24 cellular contexts compared by ENCODE assay signal in genomic region chr9:115633099-115633498, GRCh38.
A peak's percentile ranks its signal among the peaks of the same experiment; 100 is the strongest.
DNase-seq lines count a peak whose midpoint lies in the region; ATAC-seq, FAIRE-seq and TF ChIP-seq lines count a peak whose summit lies in the region.
"Had no signal": no experiment of that assay in that cellular context is flagged by ENCODE, and none has a peak within 500 bp of the region (broad histone marks: within the 10 kb centered on the region; RNA-seq: fewer than 3 reads in every experiment).

No MANE protein-coding gene starts in this region.

- TF ChIP-seq POLR2A in H54 (IDR thresholded peaks at IDR 0.05; ENCODE audit: low read depth, low read length) (no peak), uterus (IDR thresholded peaks at IDR 0.05) (no peak)

- no peaks in the 10 kb centered on the region for H3K36me3 ChIP-seq in uterus
- H3K36me3 ChIP-seq: BE2C, ovary had no signal

- TF ChIP-seq CTCF in foreskin keratinocyte (conservative IDR thresholded peaks at IDR 0.05) (no peak), uterus (IDR thresholded peaks at IDR 0.05) (no peak)

- ATAC-seq in foreskin keratinocyte (no peak), esophagus mucosa (no peak), GM21529 (IDR thresholded peaks at IDR 0.05; ENCODE audit: unreplicated experiment) (no peak), HG02938 (IDR thresholded peaks at IDR 0.05; ENCODE audit: unreplicated experiment) (no peak), GM18868 (IDR thresholded peaks at IDR 0.05; ENCODE audit: unreplicated experiment) (no peak)
- ATAC-seq: activated T-cell treated with anti-CD3 and anti-CD28 coated beads, Interleukin-2, amount 50 U/mL, for 4 hours; naive thymus-derived CD4-positive, alpha-beta T cell had no signal

- no peak overlapping the region for H3K4me3 ChIP-seq in uterus
- H3K4me3 ChIP-seq: ovary had no signal

- H3K27me3 ChIP-seq in foreskin keratinocyte, result no peaks in the 10 kb centered on the region
- H3K27me3 ChIP-seq in uterus, result no peaks in the 10 kb centered on the region
- H3K27me3 ChIP-seq: BE2C, ovary had no signal

- peak; percentile 33 for FAIRE-seq in H54 (lab: Jason Lieb, UNC)
- FAIRE-seq: frontal cortex had no signal

- no peaks in the 10 kb centered on the region for H3K9me3 ChIP-seq in uterus
- H3K9me3 ChIP-seq: BE2C, ovary had no signal

- H3K4me1 ChIP-seq in foreskin keratinocyte (peaks cover 9% of the 10 kb centered on the region), uterus (no peaks in the 10 kb centered on the region)
- H3K4me1 ChIP-seq: BE2C had no signal

- DNase-seq in H54 (ENCODE audit: insufficient read length, low spot score) (no peak), astrocyte of the hippocampus (ENCODE audit: low read depth, low spot score) (peak; percentile 93), foreskin keratinocyte (peak; percentile 53 to 79), uterus (no peak)
- DNase-seq: activated CD4-positive, alpha-beta T cell treated with anti-CD3 and anti-CD28 coated beads for 1 hour; activated CD8-positive, alpha-beta memory T cell treated with anti-CD3 and anti-CD28 coated beads for 24 hours; activated naive CD4-positive, alpha-beta T cell treated with Interleukin-2 at 50 U/mL for 16 hours; activated T-cell treated with anti-CD3 and anti-CD28 coated beads, Interleukin-2, amount 50 U/mL, for 4 hours; anterior cingulate cortex; BE2C; COR-L47; cortex of kidney; DND-41; mesendoderm; naive thymus-derived CD4-positive, alpha-beta T cell; NCI-H1417; NCI-H526; ovary; SW 1271 had no signal

- intact Hi-C loops in uterus (cut with DNase I; ENCODE audit: low total_unique reads), result no loop called here

- H3K27ac ChIP-seq in foreskin keratinocyte, result no peak overlapping the region
- peak overlapping the region; percentile 53 to 69 for H3K27ac ChIP-seq in uterus
- H3K27ac ChIP-seq: ovary had no signal

Comparison
In these comparisons a context has a peak if more than half of its experiments do, and no peak if none do; other contexts are left out.
1. DNase-seq: peak in astrocyte of the hippocampus (single experiment) and foreskin keratinocyte (2 of 2); none in H54 (single experiment) and uterus (0 of 2).